ENCODE assay signal across 30 cellular contexts in genomic region chr2:164745012-164745797, GRCh38.
DNase-seq lines count a peak whose midpoint lies in the region; ATAC-seq and TF ChIP-seq lines count a peak whose summit lies in the region.
"Had no signal": no experiment of that assay in that cellular context is flagged by ENCODE, and none has a peak within 500 bp of the region (broad histone marks: within the 10 kb centered on the region; RNA-seq: fewer than 3 reads in every experiment).

No MANE protein-coding gene starts in this region.

- POLR2A ChIA-PET in activated CD8-positive, alpha-beta T cell treated with anti-CD3 and anti-CD28 coated beads for 36 hours (lab: Charles Lee), result no interaction called here

- intact Hi-C loops in activated CD8-positive, alpha-beta T cell treated with anti-CD3 and anti-CD28 coated beads for 36 hours (cut with micrococcal nuclease), result no loop called here

- H3K4me3 Mint-ChIP-seq in mesothelial cell of epicardium, result no peak overlapping the region
- H3K4me3 Mint-ChIP-seq in activated CD8-positive, alpha-beta T cell treated with anti-CD3 and anti-CD28 coated beads for 36 hours, result no peak overlapping the region
- H3K4me3 Mint-ChIP-seq: T-cell had no signal

- H3K9me3 ChIP-seq in RWPE2 (ENCODE audit: severe bottlenecking), result no peaks in the 10 kb centered on the region
- H3K9me3 ChIP-seq: heart right ventricle, neutrophil, stomach, thyroid gland had no signal

- H3K27ac ChIP-seq in RWPE2 (ENCODE audit: poor library complexity, severe bottlenecking), result peak overlapping the region; percentile 27
- H3K27ac ChIP-seq: epithelial cell of prostate, foreskin keratinocyte, heart right ventricle, neutrophil, thyroid gland had no signal

- H3K9me3 Mint-ChIP-seq in mesothelial cell of epicardium, result no peaks in the 10 kb centered on the region
- no peaks in the 10 kb centered on the region for H3K9me3 Mint-ChIP-seq in activated CD8-positive, alpha-beta T cell treated with anti-CD3 and anti-CD28 coated beads for 36 hours

- CTCF ChIA-PET in activated CD8-positive, alpha-beta T cell treated with anti-CD3 and anti-CD28 coated beads for 36 hours (lab: Charles Lee), result interaction anchor here (0.6 kb wide), 1 partner anchor 10 kb away, joined by 3 read pairs; no protein-coding TSS in a partner anchor

- no peaks in the 10 kb centered on the region for H3K27me3 ChIP-seq in RWPE2 (ENCODE audit: insufficient read depth, poor library complexity, severe bottlenecking)
- H3K27me3 ChIP-seq: foreskin keratinocyte, heart right ventricle, neutrophil, stomach, thyroid gland had no signal

- H3K4me3 ChIP-seq in RWPE2 (ENCODE audit: severe bottlenecking) (no peak overlapping the region), epithelial cell of proximal tubule (ENCODE audit: low read depth, low read length) (peak overlapping the region; percentile 46)
- H3K4me3 ChIP-seq: heart right ventricle, K562, stomach, thyroid gland had no signal

- H3K36me3 ChIP-seq in RWPE2 (ENCODE audit: low read depth), result no peaks in the 10 kb centered on the region
- H3K36me3 ChIP-seq: neutrophil, stomach, thyroid gland had no signal

- H3K4me1 Mint-ChIP-seq in mesothelial cell of epicardium, result peaks cover 63% of the 10 kb centered on the region
- H3K4me1 Mint-ChIP-seq in activated CD8-positive, alpha-beta T cell treated with anti-CD3 and anti-CD28 coated beads for 36 hours (ENCODE audit: low read depth), result no peaks in the 10 kb centered on the region
- H3K4me1 Mint-ChIP-seq: T-cell had no signal

- ATAC-seq in RWPE2 (ENCODE audit: low read depth), result peak; percentile 51; the same call in 1 of the 3 replicates
- no peak for ATAC-seq in activated CD8-positive, alpha-beta T cell treated with anti-CD3 and anti-CD28 coated beads for 36 hours
- ATAC-seq in HG03565 (IDR thresholded peaks at IDR 0.05; ENCODE audit: unreplicated experiment), result no peak
- ATAC-seq in HG02938 (IDR thresholded peaks at IDR 0.05; ENCODE audit: unreplicated experiment), result no peak
- ATAC-seq: foreskin keratinocyte, heart right ventricle, K562, T-cell had no signal

- in situ Hi-C loops in ACHN (cut with HindIII; ENCODE audit: low pct_ligation_motif_present, low pct_unique_long_range_greater_than_20kb, low sequenced_read_pairs), result loop anchor here (25.0 kb wide), 1 partner anchor 167 kb away; no protein-coding TSS in a partner anchor

- peaks cover 14% of the 10 kb centered on the region for H3K4me1 ChIP-seq in RWPE2 (ENCODE audit: insufficient read depth, poor library complexity, severe bottlenecking)

- peaks cover 16% of the 10 kb centered on the region for H3K36me3 Mint-ChIP-seq in mesothelial cell of epicardium
- no peaks in the 10 kb centered on the region for H3K36me3 Mint-ChIP-seq in activated CD8-positive, alpha-beta T cell treated with anti-CD3 and anti-CD28 coated beads for 36 hours (ENCODE audit: low read depth)
- H3K36me3 Mint-ChIP-seq: T-cell had no signal

- H3K27ac Mint-ChIP-seq in mesothelial cell of epicardium, result peak overlapping the region; percentile 69
- H3K27ac Mint-ChIP-seq in activated CD8-positive, alpha-beta T cell treated with anti-CD3 and anti-CD28 coated beads for 36 hours, result no peak overlapping the region
- H3K27ac Mint-ChIP-seq: T-cell had no signal

- H3K27me3 Mint-ChIP-seq in mesothelial cell of epicardium (ENCODE audit: low read depth), result no peaks in the 10 kb centered on the region
- H3K27me3 Mint-ChIP-seq in activated CD8-positive, alpha-beta T cell treated with anti-CD3 and anti-CD28 coated beads for 36 hours, result no peaks in the 10 kb centered on the region
- H3K27me3 Mint-ChIP-seq: T-cell had no signal

- TF ChIP-seq CTCF in RWPE2 (IDR thresholded peaks at IDR 0.05; ENCODE audit: poor library complexity, severe bottlenecking), result no peak
- no peak for TF ChIP-seq CTCF in epithelial cell of proximal tubule (conservative IDR thresholded peaks at IDR 0.05; ENCODE audit: low read depth, low read length)
- TF ChIP-seq CTCF in mesothelial cell of epicardium (IDR thresholded peaks at IDR 0.05; ENCODE audit: unreplicated experiment), result no peak
- no peak for TF ChIP-seq CTCF in activated CD8-positive, alpha-beta T cell treated with anti-CD3 and anti-CD28 coated beads for 36 hours (IDR thresholded peaks at IDR 0.05)

- peak; percentile 37 for DNase-seq in ACHN
- DNase-seq in RWPE2 (ENCODE audit: low spot score), result no peak
- no peak for DNase-seq in epithelial cell of proximal tubule (ENCODE audit: low read depth)
- DNase-seq in mesothelial cell of epicardium (ENCODE audit: low spot score in 2 of 2, unreplicated experiment in 2 of 2), result no peak
- no peak for DNase-seq in activated CD8-positive, alpha-beta T cell treated with anti-CD3 and anti-CD28 coated beads for 36 hours
- DNase-seq in NCI-H1105 (lab: John Stamatoyannopoulos, UW), result no peak
- DNase-seq: 8988T; activated CD4-positive, alpha-beta T cell treated with anti-CD3 and anti-CD28 coated beads, Interleukin-2, amount 50 U/mL, for 4 hours; activated CD4-positive, CD25-positive, alpha-beta regulatory T cell; activated CD8-positive, alpha-beta memory T cell treated with anti-CD3 and anti-CD28 coated beads, Interleukin-2, amount 50 U/mL, for 4 hours; activated naive CD4-positive, alpha-beta T cell treated with anti-CD3 and anti-CD28 coated beads, Interleukin-2, amount 50 U/mL, for 16 hours; AML-193; central memory CD4-positive, alpha-beta T cell; DMS153; heart right ventricle; mesendoderm; MM.1S; NCI-H1417 treated with DMSO at 0.1 percent for 48 hours; NCI-H2081 treated with DMSO at 0.1 percent for 48 hours; NCI-H226; RPMI8226; stomach; T-cell; thyroid gland had no signal
